8 cellular contexts compared by ENCODE assay signal in genomic region chr11:8671242-8671641, GRCh38. TPM values are rescaled to one million over a fixed set of nuclear protein-coding genes. Genes with fewer than 3 reads are reported as not detected.
DNase-seq lines count a peak whose midpoint lies in the region; ATAC-seq, FAIRE-seq and TF ChIP-seq lines count a peak whose summit lies in the region.
"Had no signal": no experiment of that assay in that cellular context is flagged by ENCODE, and none has a peak within 500 bp of the region (broad histone marks: within the 10 kb centered on the region; RNA-seq: fewer than 3 reads in every experiment).

No MANE protein-coding gene starts in this region.

- H3K79me2 ChIP-seq in GM12878 (ENCODE audit: control insufficient read depth, insufficient read depth, low read length) (no peaks in the 10 kb centered on the region), smooth muscle cell (ENCODE audit: low read depth) (no peaks in the 10 kb centered on the region)

- BruUV-seq in GM12878 (replicated peaks; lab: Mats Ljungman, UMichigan) = TSS peak; percentile 7

- in situ Hi-C loops in GM12878 (cut with MboI) = no loop called here

- H3K4me1 Mint-ChIP-seq in activated naive CD4-positive, alpha-beta T cell treated with anti-CD3 and anti-CD28 coated beads for 36 hours (ENCODE audit: low read depth) = no peaks in the 10 kb centered on the region

- H3K4me3 ChIP-seq in HUES64 (ENCODE audit: low read length) (peak overlapping the region; percentile 22; the same call in 1 of the 2 replicates), GM12878 (no peak overlapping the region), smooth muscle cell (no peak overlapping the region)

- intact Hi-C loops in GM12878 (cut with micrococcal nuclease; ENCODE audit: unreplicated experiment) = no loop called here
- intact Hi-C loops in activated naive CD4-positive, alpha-beta T cell treated with anti-CD3 and anti-CD28 coated beads for 36 hours (cut with micrococcal nuclease) = no loop called here

- SMC1A ChIA-PET in GM12878 (lab: Charles Lee; ENCODE audit: uncharacterized antibody, unreplicated experiment) = no interaction called here

- H2AFZ ChIP-seq in GM12878 (ENCODE audit: control insufficient read depth, low read depth, low read length) = no peak overlapping the region
- H2AFZ ChIP-seq in smooth muscle cell (ENCODE audit: low read depth) = no peak overlapping the region

- H3K36me3 ChIP-seq in HUES64 (ENCODE audit: insufficient read depth, low read length) (no peaks in the 10 kb centered on the region; the same call in 1 of the 2 replicates), GM12878 (ENCODE audit: control insufficient read depth in 2 of 2, insufficient read depth in 2 of 2, low read length in 1 of 2) (peaks cover 5 to 15% of the 10 kb centered on the region in 2 experiments; a peak in 3 of 4 replicates), smooth muscle cell (ENCODE audit: low read depth) (no peaks in the 10 kb centered on the region)

- H3F3A ChIP-seq in smooth muscle cell (ENCODE audit: low read depth) = peaks cover 18% of the 10 kb centered on the region

- 5% methylated on average over 4 of the region's 4 CpGs for WGBS in HUES64
- 98% methylated on average over 4 of the region's 4 CpGs for WGBS in GM12878 (ENCODE audit: insufficient coverage, insufficient replicate concordance, low lambda C conversion rate, missing lambda C conversion rate)
- WGBS in smooth muscle cell (ENCODE audit: low lambda C conversion rate) = 16% methylated on average over 4 of the region's 4 CpGs

- TF ChIP-seq CTCF in GM12878 (IDR thresholded peaks at IDR 0.05 in 2 of 3, conservative IDR thresholded peaks at IDR 0.05 in 1 of 3; ENCODE audit: control insufficient read depth in 2 of 3, extremely low read depth in 1 of 3, insufficient read depth in 1 of 3, low read depth in 3 of 3, low read length in 3 of 3) (no peak), smooth muscle cell (IDR thresholded peaks at IDR 0.05; ENCODE audit: borderline replicate concordance, insufficient read depth, poor library complexity, severe bottlenecking) (no peak)

- no peak for FAIRE-seq in GM12878 (lab: Jason Lieb, UNC)

- no peak overlapping the region for H3K4me3 Mint-ChIP-seq in activated naive CD4-positive, alpha-beta T cell treated with anti-CD3 and anti-CD28 coated beads for 36 hours
- H3K4me3 Mint-ChIP-seq: T-helper 1 cell treated with Interleukin-12 subunit alpha and Interleukin-12 subunit beta and Interleukin-4 antibody, amounts not matched to agents 30 μg/mL and 1 μg/mL, for 36 hours had no signal

- H3K4me1 ChIP-seq in HUES64 (ENCODE audit: insufficient read depth, low read length) (peaks cover 30% of the 10 kb centered on the region), GM12878 (ENCODE audit: control insufficient read depth, insufficient read depth, low read length) (no peaks in the 10 kb centered on the region), smooth muscle cell (ENCODE audit: low read depth) (peaks cover 21% of the 10 kb centered on the region)

- CTCF ChIA-PET in GM12878 (lab: Yijun Ruan, JAX) = no interaction called here
- CTCF ChIA-PET in activated naive CD4-positive, alpha-beta T cell treated with anti-CD3 and anti-CD28 coated beads for 36 hours (lab: Charles Lee) = interaction anchor here (1.0 kb wide), 1 partner anchor 11 kb away, joined by 3 read pairs; the partner anchor contains the start of genes RPL27A and TRIM66

- no peak for TF ChIP-seq RAD21 in GM12878 (IDR thresholded peaks at IDR 0.05; ENCODE audit: insufficient read depth, low read depth, low read length)

- H3K27ac ChIP-seq in HUES64 (ENCODE audit: low read depth, low read length) (peak overlapping the region; percentile 96), GM12878 (ENCODE audit: control insufficient read depth, insufficient read depth) (no peak overlapping the region), smooth muscle cell (ENCODE audit: low read depth) (peak overlapping the region; percentile 89)

- H3K9me3 Mint-ChIP-seq in activated naive CD4-positive, alpha-beta T cell treated with anti-CD3 and anti-CD28 coated beads for 36 hours = no peaks in the 10 kb centered on the region
- H3K9me3 Mint-ChIP-seq: T-helper 1 cell treated with Interleukin-12 subunit alpha and Interleukin-12 subunit beta and Interleukin-4 antibody, amounts not matched to agents 30 μg/mL and 1 μg/mL, for 36 hours had no signal

- H3K9ac ChIP-seq in HUES64 (ENCODE audit: low read depth, low read length) (peak overlapping the region; percentile 75), GM12878 (ENCODE audit: control insufficient read depth, insufficient read depth, low read length) (no peak overlapping the region), smooth muscle cell (ENCODE audit: low read depth) (peak overlapping the region; percentile 45)

- no peak for TF ChIP-seq POLR2A in GM12878 (IDR thresholded peaks at IDR 0.05; ENCODE audit: low read depth, low read length)

- no peaks in the 10 kb centered on the region for H3K9me3 ChIP-seq in HUES64 (ENCODE audit: insufficient read depth, low read depth, low read length)
- H3K9me3 ChIP-seq in GM12878 (replicated peaks; ENCODE audit: control insufficient read depth, insufficient read depth, low read length) = no peaks in the 10 kb centered on the region
- no peaks in the 10 kb centered on the region for H3K9me3 ChIP-seq in smooth muscle cell (replicated peaks; ENCODE audit: low read depth)

- TF ChIP-seq EP300 in GM12878 (IDR thresholded peaks at IDR 0.05; ENCODE audit: borderline replicate concordance in 1 of 2, control insufficient read depth in 1 of 2, low read depth in 2 of 2, low read length in 2 of 2) = no peak

- H4K20me1 ChIP-seq in GM12878 (ENCODE audit: control insufficient read depth, insufficient read depth) (no peaks in the 10 kb centered on the region), smooth muscle cell (ENCODE audit: low read depth) (no peaks in the 10 kb centered on the region)

- POLR2A ChIA-PET in GM12878 (lab: Charles Lee) = no interaction called here

- no peak for ATAC-seq in GM12878
- ATAC-seq in GM21447 (IDR thresholded peaks at IDR 0.05; ENCODE audit: unreplicated experiment) = no peak

- DNase-seq in GM12878 (ENCODE audit: low read depth, low spot score) = no peak
- DNase-seq in iPS DF 4.7 (ENCODE audit: extremely low read depth, low spot score) = peak; percentile 87
- DNase-seq in smooth muscle cell (lab: John Stamatoyannopoulos, UW; ENCODE audit: unreplicated experiment) = no peak
- DNase-seq in activated naive CD4-positive, alpha-beta T cell treated with anti-CD3 and anti-CD28 coated beads for 36 hours = no peak
- no peak for DNase-seq in central memory CD4-positive, alpha-beta T cell

- H3K4me2 ChIP-seq in GM12878 (ENCODE audit: control insufficient read depth, insufficient read depth) (no peak overlapping the region), smooth muscle cell (peak overlapping the region; percentile 45)

- RAD21 ChIA-PET in GM12878 (lab: Charles Lee; ENCODE audit: unreplicated experiment) = no interaction called here

- H3K27ac Mint-ChIP-seq in activated naive CD4-positive, alpha-beta T cell treated with anti-CD3 and anti-CD28 coated beads for 36 hours = no peak overlapping the region

- H3K27me3 Mint-ChIP-seq in activated naive CD4-positive, alpha-beta T cell treated with anti-CD3 and anti-CD28 coated beads for 36 hours (ENCODE audit: low read depth) = no peaks in the 10 kb centered on the region

- peaks cover 29% of the 10 kb centered on the region for H3K36me3 Mint-ChIP-seq in activated naive CD4-positive, alpha-beta T cell treated with anti-CD3 and anti-CD28 coated beads for 36 hours (ENCODE audit: low read depth)

- H3K27me3 ChIP-seq in HUES64 (ENCODE audit: insufficient read depth, low read length) (no peaks in the 10 kb centered on the region), GM12878 (replicated peaks in 1 of 2; ENCODE audit: control insufficient read depth in 2 of 2, insufficient read depth in 2 of 2, low read length in 1 of 2) (no peaks in the 10 kb centered on the region), smooth muscle cell (ENCODE audit: low read depth) (no peaks in the 10 kb centered on the region)

RNA-seq across cellular contexts. Expression of gene TRIM66, which starts 11.2 kb away (rescaled TPM):
- 2.0 TPM for polyA plus RNA-seq in HUES64 (2013, experiment 1 of 2)
- polyA plus RNA-seq in HUES64 (2013, experiment 2 of 2) = 3.4 TPM
- 127 and 135 TPM in 2 replicates for total RNA-seq in GM12878 (2013; cell fraction: nucleolus; rRNA removed)
- total RNA-seq in GM12878 (2014; rRNA removed) (7.1 and 7.4 TPM in 2 replicates), GM12878 (2014; rRNA removed; fragmentation: Illumina TruSeq; extraction: Trizol) (7.8 and 8.4 TPM in 2 replicates), GM12878 (2021) (11.8 and 13.0 TPM in 2 replicates), smooth muscle cell (5.8 and 7.1 TPM in 2 replicates)
- 6.9 TPM for polyA plus RNA-seq in GM12878 (2011; ENCODE audit: low read depth)
- polyA plus RNA-seq in GM12878 (2011; rRNA removed) (14.0 and 18.2 TPM in 2 replicates), GM12878 (2014; fragmentation: Illumina TruSeq; extraction: Trizol) (14.5 and 19.0 TPM in 2 replicates), GM12878 (2014; fragmentation: Nextera tagmentation; extraction: Ambion mirVana) (1 to 10 TPM; 1.7 to 2.4 TPM), GM12878 (2014; rRNA removed) (12.7 and 14.0 TPM in 2 replicates), GM12878 (2016; fragmentation: Nextera tagmentation; extraction: Ambion mirVana) (1 to 10 TPM; 2.8 to 3.9 TPM), smooth muscle cell (0.24 and 0.93 TPM in 2 replicates)
- polyA plus RNA-seq in GM12878 (2011; cell fraction: cytosol; rRNA removed) = 7.1 and 9.6 TPM in 2 replicates
- polyA plus RNA-seq in GM12878 (2011; cell fraction: nucleus; rRNA removed) = 62.8 and 75.2 TPM in 2 replicates
- 9.5 and 11.0 TPM in 2 replicates for polyA plus RNA-seq in GM12878 (2012)
- polyA minus RNA-seq in GM12878 (2011; rRNA and poly(A)+ RNA removed) = 23.8 and 39.4 TPM in 2 replicates
- 2.7 TPM in 2 replicates for polyA minus RNA-seq in GM12878 (2011; cell fraction: cytosol; rRNA and poly(A)+ RNA removed)
- polyA minus RNA-seq in GM12878 (2011; cell fraction: nucleus; rRNA and poly(A)+ RNA removed) = 37.7 and 45.6 TPM in 2 replicates
- 10 to 100 TPM; 16.4 to 19.1 TPM for total RNA-seq in activated naive CD4-positive, alpha-beta T cell treated with anti-CD3 and anti-CD28 coated beads for 36 hours

RNA-seq across cellular contexts. Expression of gene RPL27A, which starts 11.3 kb away (rescaled TPM):
- polyA plus RNA-seq in HUES64 (2013, experiment 1 of 2) = 2,634 TPM
- polyA plus RNA-seq in HUES64 (2013, experiment 2 of 2) = 2,792 TPM
- total RNA-seq in GM12878 (2013; cell fraction: nucleolus; rRNA removed) = 380 and 397 TPM in 2 replicates
- 1,902 and 2,006 TPM in 2 replicates for total RNA-seq in GM12878 (2014; rRNA removed)
- total RNA-seq in GM12878 (2014; rRNA removed; fragmentation: Illumina TruSeq; extraction: Trizol) = 2,938 and 2,966 TPM in 2 replicates
- 1,300 and 1,372 TPM in 2 replicates for total RNA-seq in GM12878 (2021)
- 99,782 TPM for polyA plus RNA-seq in GM12878 (2011; ENCODE audit: low read depth)
- polyA plus RNA-seq in GM12878 (2011; rRNA removed) = 1,334 and 1,354 TPM in 2 replicates
- 1,227 and 1,765 TPM in 2 replicates for polyA plus RNA-seq in GM12878 (2011; cell fraction: cytosol; rRNA removed)
- polyA plus RNA-seq in GM12878 (2011; cell fraction: nucleus; rRNA removed) = 371 and 419 TPM in 2 replicates
- polyA plus RNA-seq in GM12878 (2012) = 2,495 and 3,740 TPM in 2 replicates
- polyA plus RNA-seq in GM12878 (2014; fragmentation: Illumina TruSeq; extraction: Trizol) = 2,568 and 4,776 TPM in 2 replicates
- 1,000 to 10,000 TPM in 1 of 2 experiments, 100 to 1,000 TPM in 1; 978 to 2,052 TPM for polyA plus RNA-seq in GM12878 (2014; fragmentation: Nextera tagmentation; extraction: Ambion mirVana)
- polyA plus RNA-seq in GM12878 (2014; rRNA removed) = 3,433 and 3,548 TPM in 2 replicates
- 1,000 to 10,000 TPM; 1,900 to 1,912 TPM for polyA plus RNA-seq in GM12878 (2016; fragmentation: Nextera tagmentation; extraction: Ambion mirVana)
- 619 and 701 TPM in 2 replicates for polyA minus RNA-seq in GM12878 (2011; rRNA and poly(A)+ RNA removed)
- polyA minus RNA-seq in GM12878 (2011; cell fraction: cytosol; rRNA and poly(A)+ RNA removed) = 306 and 309 TPM in 2 replicates
- 252 and 339 TPM in 2 replicates for polyA minus RNA-seq in GM12878 (2011; cell fraction: nucleus; rRNA and poly(A)+ RNA removed)
- total RNA-seq in smooth muscle cell = 731 and 1,140 TPM in 2 replicates
- 817 and 878 TPM in 2 replicates for polyA plus RNA-seq in smooth muscle cell
- total RNA-seq in activated naive CD4-positive, alpha-beta T cell treated with anti-CD3 and anti-CD28 coated beads for 36 hours = 1,000 to 10,000 TPM; 1,157 to 1,188 TPM
